20 cellular contexts compared by ENCODE assay signal in genomic region chr11:13174090-13174489, GRCh38.
"Had no signal": no experiment of that assay in that cellular context is flagged by ENCODE, and none has a peak within 500 bp of the region (broad histone marks: within the 10 kb centered on the region; RNA-seq: fewer than 3 reads in every experiment).

No MANE protein-coding gene starts in this region.

- DNase-seq: effector CD8-positive, alpha-beta T cell; endodermal cell; foreskin melanocyte; glutamatergic neuron; heart right ventricle; hippocampal formation; left cardiac atrium; left lung; mesenchymal stem cell; naive thymus-derived CD4-positive, alpha-beta T cell; right lobe of liver; small intestine; stimulated activated CD4-positive, alpha-beta T cell treated with anti-CD3 and anti-CD28 coated beads, Interleukin-15, amount 100 ng/mL, for 24 hours; stimulated activated CD4-positive, alpha-beta T cell treated with anti-CD3 and anti-CD28 coated beads, Interleukin-2, amount 100 ng/mL, for 48 hours; stimulated activated naive B cell treated with anti-CD40 and anti-IgM and Interleukin-4, amounts not matched to agents 10 μg/mL and 1 μg/mL and 100 μg/mL, for 72 hours; upper lobe of right lung; uterus had no signal

- H3K4me3 ChIP-seq: heart right ventricle, left lung, neural progenitor cell, right lobe of liver, thoracic aorta, tibial nerve, upper lobe of right lung, uterus had no signal
